20 cellular contexts compared by ENCODE assay signal in the genomic region with DNA sequence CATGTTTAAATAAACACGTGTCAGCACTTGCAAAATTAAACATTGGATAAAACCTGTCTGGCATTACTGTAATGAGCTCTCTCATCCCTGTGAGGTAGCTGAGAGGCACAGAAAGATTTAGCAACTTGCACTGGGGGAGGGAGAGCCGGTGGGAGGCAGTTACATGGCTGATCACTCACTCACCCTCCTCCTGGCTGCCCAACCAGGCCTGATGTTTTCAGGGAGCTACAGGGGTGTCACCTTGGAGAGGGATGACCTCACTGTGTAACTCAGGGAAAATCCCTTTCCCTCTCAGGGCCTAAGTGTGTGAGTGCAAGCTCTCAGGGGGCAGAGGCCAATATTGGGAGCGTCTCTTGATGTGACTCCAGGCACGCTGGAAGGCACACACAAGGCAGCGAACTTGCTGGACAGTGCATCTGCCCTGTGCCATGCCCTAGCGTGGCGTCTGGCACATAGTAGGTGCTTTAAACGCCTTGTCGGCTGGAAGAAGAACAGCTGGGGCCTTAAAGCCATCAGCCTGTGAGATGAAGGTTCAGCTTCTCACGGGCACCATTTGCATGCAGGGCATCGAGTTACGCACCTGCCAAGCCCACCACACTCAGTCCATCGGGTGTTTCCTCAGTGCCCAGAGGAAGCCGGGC. TPM values are rescaled to one million over a fixed set of nuclear protein-coding genes. Genes with fewer than 3 reads are reported as not detected.
DNase-seq lines count a peak whose midpoint lies in the region; ATAC-seq, FAIRE-seq and TF ChIP-seq lines count a peak whose summit lies in the region.
"Had no signal": no experiment of that assay in that cellular context is flagged by ENCODE, and none has a peak within 500 bp of the region (broad histone marks: within the 10 kb centered on the region; RNA-seq: fewer than 3 reads in every experiment).

No MANE protein-coding gene starts in this region.

- H3K4me3 ChIP-seq in epithelial cell of proximal tubule (ENCODE audit: low read depth, low read length), result no peak overlapping the region
- no peak overlapping the region for H3K4me3 ChIP-seq in HAP-1
- H3K4me3 ChIP-seq: coronary artery, GM12878, heart right ventricle, Peyer's patch, uterus had no signal

- TF ChIP-seq POLR2A in GM12892 (IDR thresholded peaks at IDR 0.05; ENCODE audit: low read depth, low read length), result no peak

- peak; percentile 56 for ATAC-seq in activated CD4-positive, alpha-beta T cell treated with anti-CD3 and anti-CD28 coated beads for 36 hours
- peak; percentile 15 for ATAC-seq in stimulated activated effector memory CD8-positive, alpha-beta T cell treated with anti-CD3 and anti-CD28 coated beads, Interleukin-12 subunit alpha, Interleukin-12 subunit beta, amount 100 ng/mL, for 72 hours
- ATAC-seq in GM18870 (IDR thresholded peaks at IDR 0.05; ENCODE audit: unreplicated experiment), result no peak
- ATAC-seq: CD8-positive, alpha-beta T cell; GM12878 had no signal

- no peak overlapping the region for H3K4me3 Mint-ChIP-seq in activated CD4-positive, alpha-beta T cell treated with anti-CD3 and anti-CD28 coated beads for 36 hours
- H3K4me3 Mint-ChIP-seq in stimulated activated effector memory CD8-positive, alpha-beta T cell treated with anti-CD3 and anti-CD28 coated beads, Interleukin-12 subunit alpha, Interleukin-12 subunit beta, amount 100 ng/mL, for 72 hours, result no peak overlapping the region
- H3K4me3 Mint-ChIP-seq: CD8-positive, alpha-beta T cell had no signal

- peaks cover 4% of the 10 kb centered on the region for H3K27me3 Mint-ChIP-seq in activated CD4-positive, alpha-beta T cell treated with anti-CD3 and anti-CD28 coated beads for 36 hours

- intact Hi-C loops in activated CD4-positive, alpha-beta T cell treated with anti-CD3 and anti-CD28 coated beads for 36 hours (cut with DNase I, micrococcal nuclease), result no loop called here

- no peaks in the 10 kb centered on the region for H3K36me3 ChIP-seq in HAP-1 (replicated peaks)
- H3K36me3 ChIP-seq: heart right ventricle, Peyer's patch, uterus had no signal

- POLR2A ChIA-PET in activated CD4-positive, alpha-beta T cell treated with anti-CD3 and anti-CD28 coated beads for 36 hours (lab: Charles Lee), result no interaction called here

- no peaks in the 10 kb centered on the region for H3K9me3 Mint-ChIP-seq in activated CD4-positive, alpha-beta T cell treated with anti-CD3 and anti-CD28 coated beads for 36 hours (ENCODE audit: low read depth)
- no peaks in the 10 kb centered on the region for H3K9me3 Mint-ChIP-seq in stimulated activated effector memory CD8-positive, alpha-beta T cell treated with anti-CD3 and anti-CD28 coated beads, Interleukin-12 subunit alpha, Interleukin-12 subunit beta, amount 100 ng/mL, for 72 hours
- H3K9me3 Mint-ChIP-seq: CD8-positive, alpha-beta T cell had no signal

- no peaks in the 10 kb centered on the region for H3K27me3 ChIP-seq in HAP-1 (ENCODE audit: low read depth)
- H3K27me3 ChIP-seq: heart right ventricle, Peyer's patch, uterus had no signal

- FAIRE-seq in GM12892 (lab: Jason Lieb, UNC), result no peak
- FAIRE-seq: GM12878, islet of Langerhans had no signal

- no peak overlapping the region for H3K27ac Mint-ChIP-seq in activated CD4-positive, alpha-beta T cell treated with anti-CD3 and anti-CD28 coated beads for 36 hours
- no peak overlapping the region for H3K27ac Mint-ChIP-seq in stimulated activated effector memory CD8-positive, alpha-beta T cell treated with anti-CD3 and anti-CD28 coated beads, Interleukin-12 subunit alpha, Interleukin-12 subunit beta, amount 100 ng/mL, for 72 hours
- H3K27ac Mint-ChIP-seq: CD8-positive, alpha-beta T cell had no signal

- TF ChIP-seq CTCF in epithelial cell of proximal tubule (conservative IDR thresholded peaks at IDR 0.05; ENCODE audit: low read depth, low read length), result no peak

- peak; percentile 18 for DNase-seq in activated CD4-positive, alpha-beta T cell treated with anti-CD3 and anti-CD28 coated beads for 36 hours
- DNase-seq in activated CD4-positive, alpha-beta T cell treated with anti-CD3 and anti-CD28 coated beads, Interleukin-2, amount 50 U/mL, for 4 hours, result no peak
- DNase-seq in NCI-H1694 treated with DMSO at 0.1 percent for 48 hours (lab: John Stamatoyannopoulos, UW) (peak; percentile 31), epithelial cell of proximal tubule (ENCODE audit: low read depth) (peak; percentile 4), GM12892 (ENCODE audit: insufficient read length) (no peak), HAP-1 (ENCODE audit: low spot score in 2 of 2) (no peak)
- no peak for DNase-seq in stimulated activated effector memory CD8-positive, alpha-beta T cell treated with anti-CD3 and anti-CD28 coated beads, Interleukin-12 subunit alpha, Interleukin-12 subunit beta, amount 100 ng/mL, for 72 hours (ENCODE audit: low spot score in 2 of 2)
- DNase-seq: activated CD8-positive, alpha-beta memory T cell treated with anti-CD3 and anti-CD28 coated beads for 24 hours; CD8-positive, alpha-beta T cell; GOT3; heart right ventricle; NCI-H2029 treated with DMSO at 0.1 percent for 48 hours; Peyer's patch; retina; stimulated activated CD4-positive, alpha-beta T cell treated with anti-CD3 and anti-CD28 coated beads, Interleukin-15, amount 100 ng/mL, for 24 hours; uterus had no signal

- peaks cover 7% of the 10 kb centered on the region for H3K4me1 Mint-ChIP-seq in activated CD4-positive, alpha-beta T cell treated with anti-CD3 and anti-CD28 coated beads for 36 hours
- H3K4me1 Mint-ChIP-seq in stimulated activated effector memory CD8-positive, alpha-beta T cell treated with anti-CD3 and anti-CD28 coated beads, Interleukin-12 subunit alpha, Interleukin-12 subunit beta, amount 100 ng/mL, for 72 hours, result peaks cover 13% of the 10 kb centered on the region

- no peaks in the 10 kb centered on the region for H3K9me3 ChIP-seq in HAP-1
- H3K9me3 ChIP-seq: uterus had no signal

- no peaks in the 10 kb centered on the region for H3K36me3 Mint-ChIP-seq in activated CD4-positive, alpha-beta T cell treated with anti-CD3 and anti-CD28 coated beads for 36 hours (ENCODE audit: low read depth)
- H3K36me3 Mint-ChIP-seq in stimulated activated effector memory CD8-positive, alpha-beta T cell treated with anti-CD3 and anti-CD28 coated beads, Interleukin-12 subunit alpha, Interleukin-12 subunit beta, amount 100 ng/mL, for 72 hours, result no peaks in the 10 kb centered on the region
- H3K36me3 Mint-ChIP-seq: CD8-positive, alpha-beta T cell had no signal

- CTCF ChIA-PET in activated CD4-positive, alpha-beta T cell treated with anti-CD3 and anti-CD28 coated beads for 36 hours (lab: Charles Lee), result no interaction called here

- in situ Hi-C loops in HAP-1 (cut with MboI; ENCODE audit: low sequenced_read_pairs), result no loop called here

- no peaks in the 10 kb centered on the region for H3K4me1 ChIP-seq in HAP-1
- H3K4me1 ChIP-seq: Peyer's patch, uterus had no signal

RNA-seq across cellular contexts. Expression of a gene that starts 51.1 kb away (rescaled TPM):
- total RNA-seq in activated CD4-positive, alpha-beta T cell treated with anti-CD3 and anti-CD28 coated beads for 36 hours, result under 1 TPM; 0.05 to 0.09 TPM
- total RNA-seq in epithelial cell of proximal tubule, result 0.14 and 0.23 TPM in 2 replicates
- 0.17 TPM for polyA plus RNA-seq in GM12892 (2012; ENCODE audit: missing spikeins)
- total RNA-seq: CD8-positive, alpha-beta T cell; GM12878 had no signal

Comparison
In these comparisons a context has a peak if more than half of its experiments do, and no peak if none do; other contexts are left out.
1. DNase-seq: peak in activated CD4-positive, alpha-beta T cell treated with anti-CD3 and anti-CD28 coated beads for 36 hours (single experiment), NCI-H1694 treated with DMSO at 0.1 percent for 48 hours (single experiment) and epithelial cell of proximal tubule (single experiment); none in activated CD4-positive, alpha-beta T cell treated with anti-CD3 and anti-CD28 coated beads, Interleukin-2, amount 50 U/mL, for 4 hours (0 of 2), stimulated activated effector memory CD8-positive, alpha-beta T cell treated with anti-CD3 and anti-CD28 coated beads, Interleukin-12 subunit alpha, Interleukin-12 subunit beta, amount 100 ng/mL, for 72 hours (0 of 2), GM12892 (single experiment) and HAP-1 (0 of 2).